12 cellular contexts compared by ENCODE assay signal in the genomic region with DNA sequence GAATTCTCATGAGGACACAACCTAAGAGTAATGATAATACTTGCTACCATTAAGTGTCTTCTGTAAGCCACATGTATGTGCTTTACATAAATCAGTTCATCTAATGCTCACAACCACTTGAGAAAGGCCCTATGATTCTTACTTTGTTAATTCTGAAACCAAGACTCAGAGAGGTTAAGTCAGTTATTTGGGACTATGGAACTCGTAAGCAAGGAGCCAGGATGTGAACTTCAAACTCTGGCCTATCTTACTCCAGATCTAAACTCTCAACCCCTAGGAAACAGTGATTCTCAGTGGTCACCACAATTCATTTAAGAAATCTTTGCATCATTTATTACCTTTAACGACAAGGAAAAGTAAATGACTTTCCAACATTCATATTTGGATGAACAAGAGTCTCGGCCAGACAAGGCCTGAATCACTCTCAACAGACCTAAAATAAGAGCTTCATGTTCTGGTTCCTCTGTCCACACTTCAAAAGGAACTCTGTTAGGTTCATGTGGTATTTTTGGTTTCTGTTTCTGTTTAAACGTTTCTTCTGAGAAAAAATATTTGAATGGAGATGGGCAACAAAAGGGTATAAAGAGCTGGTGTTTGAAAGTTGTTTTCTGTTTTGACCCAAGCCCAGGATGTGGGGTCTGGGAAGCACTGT.
DNase-seq lines count a peak whose midpoint lies in the region; ATAC-seq, FAIRE-seq and TF ChIP-seq lines count a peak whose summit lies in the region.
"Had no signal": no experiment of that assay in that cellular context is flagged by ENCODE, and none has a peak within 500 bp of the region (broad histone marks: within the 10 kb centered on the region; RNA-seq: fewer than 3 reads in every experiment).

No MANE protein-coding gene starts in this region.

- peaks cover 22% of the 10 kb centered on the region for H3K36me3 Mint-ChIP-seq in dendritic cell treated with granulocyte-macrophage colony-stimulating factor and Interleukin-4, amounts not matched to agents 40 ng/mL and 50 ng/mL, for 4 days (ENCODE audit: low read depth)
- H3K36me3 Mint-ChIP-seq: natural killer cell treated with Interleukin-12 subunit alpha and Interleukin-12 subunit beta and Interleukin-15 and Interleukin-18, amount 100 ng/mL, for 72 hours had no signal

- peak overlapping the region; percentile 63 for H3K27ac Mint-ChIP-seq in dendritic cell treated with granulocyte-macrophage colony-stimulating factor and Interleukin-4, amounts not matched to agents 40 ng/mL and 50 ng/mL, for 4 days
- H3K27ac Mint-ChIP-seq: natural killer cell treated with Interleukin-12 subunit alpha and Interleukin-12 subunit beta and Interleukin-15 and Interleukin-18, amount 100 ng/mL, for 72 hours had no signal

- H3K27me3 ChIP-seq in brain microvascular endothelial cell (replicated peaks): no peaks in the 10 kb centered on the region
- H3K27me3 ChIP-seq: heart left ventricle had no signal

- H3K4me1 Mint-ChIP-seq in dendritic cell treated with granulocyte-macrophage colony-stimulating factor and Interleukin-4, amounts not matched to agents 40 ng/mL and 50 ng/mL, for 4 days (ENCODE audit: low read depth): peaks cover 34% of the 10 kb centered on the region
- H3K4me1 Mint-ChIP-seq: central memory CD8-positive, alpha-beta T cell had no signal

- intact Hi-C loops in dendritic cell treated with granulocyte-macrophage colony-stimulating factor and Interleukin-4, amounts not matched to agents 40 ng/mL and 50 ng/mL, for 4 days (cut with micrococcal nuclease): no loop called here

- TF ChIP-seq POLR2A in GM12891 (IDR thresholded peaks at IDR 0.05; ENCODE audit: low read depth, low read length): no peak

- peaks cover 6% of the 10 kb centered on the region for H3K27me3 Mint-ChIP-seq in dendritic cell treated with granulocyte-macrophage colony-stimulating factor and Interleukin-4, amounts not matched to agents 40 ng/mL and 50 ng/mL, for 4 days
- H3K27me3 Mint-ChIP-seq: central memory CD8-positive, alpha-beta T cell; natural killer cell treated with Interleukin-12 subunit alpha and Interleukin-12 subunit beta and Interleukin-15 and Interleukin-18, amount 100 ng/mL, for 72 hours had no signal

- no peak for FAIRE-seq in GM12891 (lab: Jason Lieb, UNC)

- no peak for TF ChIP-seq CTCF in brain microvascular endothelial cell (IDR thresholded peaks at IDR 0.05; ENCODE audit: low read depth, low read length, missing control alignments)

- peak overlapping the region; percentile 42 for H3K4me3 Mint-ChIP-seq in dendritic cell treated with granulocyte-macrophage colony-stimulating factor and Interleukin-4, amounts not matched to agents 40 ng/mL and 50 ng/mL, for 4 days
- H3K4me3 Mint-ChIP-seq: central memory CD8-positive, alpha-beta T cell; natural killer cell treated with Interleukin-12 subunit alpha and Interleukin-12 subunit beta and Interleukin-15 and Interleukin-18, amount 100 ng/mL, for 72 hours had no signal

- no peaks in the 10 kb centered on the region for H3K9me3 Mint-ChIP-seq in dendritic cell treated with granulocyte-macrophage colony-stimulating factor and Interleukin-4, amounts not matched to agents 40 ng/mL and 50 ng/mL, for 4 days
- H3K9me3 Mint-ChIP-seq: natural killer cell treated with Interleukin-12 subunit alpha and Interleukin-12 subunit beta and Interleukin-15 and Interleukin-18, amount 100 ng/mL, for 72 hours had no signal

- H3K36me3 ChIP-seq in brain microvascular endothelial cell (replicated peaks): no peaks in the 10 kb centered on the region
- H3K36me3 ChIP-seq: heart left ventricle had no signal

- in situ Hi-C loops in brain microvascular endothelial cell (cut with HindIII; ENCODE audit: low pct_ligation_motif_present, low sequenced_read_pairs): no loop called here

- H3K27ac ChIP-seq in brain microvascular endothelial cell: no peak overlapping the region

- DNase-seq in GM12891 (ENCODE audit: insufficient read length, low spot score): no peak
- no peak for DNase-seq in activated naive CD4-positive, alpha-beta T cell treated with anti-CD3 and anti-CD28 coated beads, Interleukin-2, amount 50 U/mL, for 16 hours
- DNase-seq in brain microvascular endothelial cell: no peak
- DNase-seq in effector CD4-positive, alpha-beta T cell: no peak
- no peak for DNase-seq in NCI-H1105 (lab: John Stamatoyannopoulos, UW)
- DNase-seq: GOT3, heart left ventricle had no signal

- H3K4me3 ChIP-seq in brain microvascular endothelial cell (ENCODE audit: low read depth, low read length): no peak overlapping the region
- H3K4me3 ChIP-seq: heart left ventricle had no signal

- peak; percentile 72 for ATAC-seq in GM21367 (IDR thresholded peaks at IDR 0.05; ENCODE audit: unreplicated experiment)
- peak; percentile 88 for ATAC-seq in HG03159 (IDR thresholded peaks at IDR 0.05; ENCODE audit: unreplicated experiment)
- ATAC-seq: heart left ventricle; natural killer cell treated with Interleukin-12 subunit alpha and Interleukin-12 subunit beta and Interleukin-15 and Interleukin-18, amount 100 ng/mL, for 72 hours had no signal

TF ChIP-seq in GM12891, 5 proteins besides CTCF, POLR2A, EP300 and RAD21:
- no peak for TF ChIP-seq POU2F2 (IDR thresholded peaks at IDR 0.05; ENCODE audit: low read depth, low read length)
- TF ChIP-seq SPI1 (IDR thresholded peaks at IDR 0.05; ENCODE audit: low read depth, low read length): 0 out of 2 replicates have a peak, but pooled peaks have one; percentile 8
